Comparison of ENCODE assay signal across 9 cellular contexts in genomic region chr10:91162495-91163268, GRCh38. TPM values are rescaled to one million over a fixed set of nuclear protein-coding genes. Genes with fewer than 3 reads are reported as not detected.
DNase-seq lines count a peak whose midpoint lies in the region; ATAC-seq, FAIRE-seq and TF ChIP-seq lines count a peak whose summit lies in the region.
"Had no signal": no experiment of that assay in that cellular context is flagged by ENCODE, and none has a peak within 500 bp of the region (broad histone marks: within the 10 kb centered on the region; RNA-seq: fewer than 3 reads in every experiment).

No MANE protein-coding gene starts in this region.

- TF ChIP-seq EP300 in stomach (IDR thresholded peaks at IDR 0.05) = no peak

- TF ChIP-seq POLR2A in Raji (IDR thresholded peaks at IDR 0.05; ENCODE audit: insufficient read depth, low read depth, low read length) (peak; percentile 56), stomach (IDR thresholded peaks at IDR 0.05) (no peak)

- H3K36me3 ChIP-seq in BLaER1 treated with 17β-estradiol and CSF1 and Interleukin-3, amounts not matched to agents 10 nM and 100 nM = no peaks in the 10 kb centered on the region
- H3K36me3 ChIP-seq in neuron (ENCODE audit: insufficient read depth, low read length) = no peaks in the 10 kb centered on the region
- no peaks in the 10 kb centered on the region for H3K36me3 ChIP-seq in stomach

- H3K27ac ChIP-seq in BLaER1 treated with 17β-estradiol and CSF1 and Interleukin-3, amounts not matched to agents 10 nM and 100 nM = peak overlapping the region; percentile 79 to 95 (median 88)
- peak overlapping the region; percentile 95 to 99 (median 97) for H3K27ac ChIP-seq in stomach

- DNase-seq in GM19239 (ENCODE audit: insufficient read length, low spot score) (peak; percentile 61), frontal cortex (ENCODE audit: low spot score in 2 of 2) (peak; percentile 73 to 88), stomach (peak; percentile 82)
- DNase-seq in activated naive CD4-positive, alpha-beta T cell treated with anti-CD3 and anti-CD28 coated beads, Interleukin-2, amount 50 U/mL, for 16 hours = peak; percentile 73

- FAIRE-seq in GM19239 (lab: Jason Lieb, UNC) (peak; percentile 18), frontal cortex (lab: Jason Lieb, UNC) (no peak)
- FAIRE-seq: TTC549 had no signal

- peaks cover 4 to 21% (median 8%) of the 10 kb centered on the region in 10 experiments; a peak in 14 of 20 replicates for H3K4me1 ChIP-seq in BLaER1 treated with 17β-estradiol and CSF1 and Interleukin-3, amounts not matched to agents 10 nM and 100 nM
- peaks cover 25% of the 10 kb centered on the region for H3K4me1 ChIP-seq in neuron (ENCODE audit: insufficient read depth, low read length)
- peaks cover 7 to 39% (median 28%) of the 10 kb centered on the region in 4 donors for H3K4me1 ChIP-seq in stomach

- H2AFZ ChIP-seq in neuron (ENCODE audit: low read depth, low read length) = peak overlapping the region; percentile 98

- WGBS in stomach, 5 donors = 0 to 1% (median 1%) methylated on average over 11 to 110 of the region's 110 CpGs

- H3K9ac ChIP-seq in BLaER1 treated with 17β-estradiol and CSF1 and Interleukin-3, amounts not matched to agents 10 nM and 100 nM = peak overlapping the region; percentile 81 to 98 (median 89)

- no peaks in the 10 kb centered on the region for H3K9me3 ChIP-seq in BLaER1 treated with 17β-estradiol and CSF1 and Interleukin-3, amounts not matched to agents 10 nM and 100 nM (replicated peaks in 1 of 11)
- H3K9me3 ChIP-seq in neuron (ENCODE audit: low read length) (no peaks in the 10 kb centered on the region), stomach (no peaks in the 10 kb centered on the region)

- peak overlapping the region; percentile 86 to 98 (median 93) for H3K4me2 ChIP-seq in BLaER1 treated with 17β-estradiol and CSF1 and Interleukin-3, amounts not matched to agents 10 nM and 100 nM

- TF ChIP-seq CTCF in stomach (IDR thresholded peaks at IDR 0.05) = peak in 1 of 7 experiments; percentile 4

- intact Hi-C loops in stomach (cut with DNase I; ENCODE audit: low total_unique reads) = loop anchor here (10.0 kb wide), 1 partner anchor 62 kb away; the partner anchor contains the start of gene PCGF5

- ATAC-seq in HG03378 (IDR thresholded peaks at IDR 0.05; ENCODE audit: unreplicated experiment) = peak; percentile 40

- H4K20me1 ChIP-seq in BLaER1 treated with 17β-estradiol and CSF1 and Interleukin-3, amounts not matched to agents 10 nM and 100 nM = peaks cover 0 to 30% (median 0%) of the 10 kb centered on the region in 11 experiments; a peak in 8 of 22 replicates

- H3K4me3 ChIP-seq in BLaER1 treated with 17β-estradiol and CSF1 and Interleukin-3, amounts not matched to agents 10 nM and 100 nM = peak overlapping the region; percentile 69 to 94 (median 83)
- peak overlapping the region; percentile 89 for H3K4me3 ChIP-seq in neuron (ENCODE audit: low read length)
- H3K4me3 ChIP-seq in stomach = peak overlapping the region; percentile 57 to 92 (median 84)

- H3K27me3 ChIP-seq in BLaER1 treated with 17β-estradiol and CSF1 and Interleukin-3, amounts not matched to agents 10 nM and 100 nM = peaks cover 0 to 14% (median 9%) of the 10 kb centered on the region in 11 experiments; a peak in 9 of 22 replicates
- H3K27me3 ChIP-seq in neuron (ENCODE audit: insufficient read depth, low read length) = no peaks in the 10 kb centered on the region
- no peaks in the 10 kb centered on the region for H3K27me3 ChIP-seq in stomach

RNA-seq across cellular contexts. Expression of gene PCGF5, which starts 57.8 kb away (rescaled TPM):
- 15.5 TPM for total RNA-seq in frontal cortex
- 10 to 100 TPM; 10.7 to 78.2 (median 57.6) TPM for total RNA-seq in stomach
- 10 to 100 TPM; 19.8 to 35.4 (median 32.1) TPM for polyA plus RNA-seq in stomach

Comparison
In these comparisons a context has a peak if more than half of its experiments do, and no peak if none do; other contexts are left out.
1. Peak in every context shown above with its lines: DNase-seq, ATAC-seq, H3K4me3 ChIP-seq and H3K27ac ChIP-seq.